8 cellular contexts compared by ENCODE assay signal in the genomic region with DNA sequence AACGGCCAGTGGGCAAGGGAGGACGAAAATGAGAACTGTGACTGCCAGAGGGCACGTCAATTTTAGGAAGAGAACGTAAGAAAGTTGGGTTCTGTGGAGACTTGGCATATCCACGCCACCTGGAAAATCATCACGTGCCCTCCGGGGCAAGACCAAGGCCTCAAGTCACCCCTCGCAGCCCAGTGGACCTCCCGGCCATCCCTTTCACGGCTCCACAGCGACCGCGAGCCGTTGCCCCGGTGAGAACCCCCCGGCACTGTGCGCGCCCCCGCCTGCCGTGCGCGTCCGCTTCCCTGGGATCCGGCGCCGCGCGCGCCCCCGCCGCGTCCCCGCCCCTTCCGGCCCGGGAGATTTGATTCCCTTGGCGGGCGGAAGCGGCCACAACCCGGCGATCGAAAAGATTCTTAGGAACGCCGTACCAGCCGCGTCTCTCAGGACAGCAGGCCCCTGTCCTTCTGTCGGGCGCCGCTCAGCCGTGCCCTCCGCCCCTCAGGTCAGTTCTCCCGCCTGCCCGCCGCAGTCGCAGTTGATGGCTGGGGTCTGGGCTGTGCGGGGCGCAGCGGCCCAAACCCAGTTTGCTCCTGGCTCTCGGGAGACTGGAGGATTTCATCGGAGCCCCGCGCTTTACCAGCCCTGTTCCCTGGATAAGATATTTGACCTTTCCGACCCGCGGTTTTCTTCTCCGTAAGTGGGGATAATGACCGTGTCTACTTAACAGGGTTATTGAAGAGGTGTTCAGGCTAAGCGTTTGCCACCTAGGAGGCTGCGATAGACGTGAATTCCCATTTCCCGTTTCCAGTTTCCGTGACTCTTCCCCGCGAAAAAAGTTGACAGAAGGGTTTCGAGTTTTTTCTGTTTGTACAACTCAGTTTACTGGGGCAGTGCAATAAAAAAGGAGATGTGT. TPM values are rescaled to one million over a fixed set of nuclear protein-coding genes. Genes with fewer than 3 reads are reported as not detected.
DNase-seq lines count a peak whose midpoint lies in the region; ATAC-seq and TF ChIP-seq lines count a peak whose summit lies in the region.

A gene (plus strand): TSS at position 381 of the 904 bp plus-strand sequence. CDS start 8,787 bp downstream, outside the sequence.

- peak within 1 kb of the TSS; percentile 92 for H3K4me3 ChIP-seq in AG04449 (ENCODE audit: low read depth, low read length)

- ATAC-seq in GM18861 (IDR thresholded peaks at IDR 0.05; ENCODE audit: unreplicated experiment): peak; percentile 61
- peak; percentile 79 for ATAC-seq in HG03175 (IDR thresholded peaks at IDR 0.05; ENCODE audit: unreplicated experiment)
- peak; percentile 99 for ATAC-seq in left lobe of liver

- CTCF ChIA-PET in AG04449 (lab: Yijun Ruan, JAX): interaction anchor here (0.6 kb wide), 1 partner anchor 123 kb away, joined by 4 read pairs; no protein-coding TSS in a partner anchor
- CTCF ChIA-PET in activated CD4-positive, alpha-beta T cell treated with anti-CD3 and anti-CD28 coated beads, Interleukin-2, amount 10 ng/mL, durations not matched to agents 7 days and 5 days (lab: Charles Lee): interaction anchor here (0.8 kb wide), 1 partner anchor 102 kb away, joined by 3 read pairs; no protein-coding TSS in a partner anchor

- DNase-seq in AG04449 (ENCODE audit: low read depth, low spot score) (no peak), NCI-H526 (lab: John Stamatoyannopoulos, UW) (peak; percentile 46 to 92), dedifferentiated amniotic fluid mesenchymal stem cell (ENCODE audit: extremely low spot score) (peak; percentile 49), left lobe of liver (ENCODE audit: low spot score) (peak; percentile 81)
- DNase-seq in activated CD4-positive, alpha-beta T cell treated with anti-CD3 and anti-CD28 coated beads, Interleukin-2, amount 10 ng/mL, durations not matched to agents 7 days and 5 days: peak; percentile 85
- DNase-seq in stimulated activated CD4-positive, alpha-beta T cell treated with anti-CD3 and anti-CD28 coated beads, Interleukin-1b, Interleukin-23, amount 100 ng/mL, for 48 hours: peak; percentile 82

- H3K27ac Mint-ChIP-seq in activated CD4-positive, alpha-beta T cell treated with anti-CD3 and anti-CD28 coated beads, Interleukin-2, amount 10 ng/mL, durations not matched to agents 7 days and 5 days: peak within 1 kb of the TSS; percentile 95

- H3K4me1 Mint-ChIP-seq in activated CD4-positive, alpha-beta T cell treated with anti-CD3 and anti-CD28 coated beads, Interleukin-2, amount 10 ng/mL, durations not matched to agents 7 days and 5 days: peaks cover 40% of the 10 kb centered on the region

- no peak for TF ChIP-seq CTCF in AG04449 (IDR thresholded peaks at IDR 0.05; ENCODE audit: insufficient read depth, low read length, missing control alignments)

- H3K9me3 Mint-ChIP-seq in activated CD4-positive, alpha-beta T cell treated with anti-CD3 and anti-CD28 coated beads, Interleukin-2, amount 10 ng/mL, durations not matched to agents 7 days and 5 days: no peaks in the 10 kb centered on the region

- POLR2A ChIA-PET in AG04449 (lab: Yijun Ruan, JAX): no interaction called here
- POLR2A ChIA-PET in activated CD4-positive, alpha-beta T cell treated with anti-CD3 and anti-CD28 coated beads, Interleukin-2, amount 10 ng/mL, durations not matched to agents 7 days and 5 days (lab: Charles Lee): no interaction called here

- H3K27me3 Mint-ChIP-seq in activated CD4-positive, alpha-beta T cell treated with anti-CD3 and anti-CD28 coated beads, Interleukin-2, amount 10 ng/mL, durations not matched to agents 7 days and 5 days: peaks cover 2% of the 10 kb centered on the region

- H3K36me3 Mint-ChIP-seq in activated CD4-positive, alpha-beta T cell treated with anti-CD3 and anti-CD28 coated beads, Interleukin-2, amount 10 ng/mL, durations not matched to agents 7 days and 5 days (ENCODE audit: low read depth): peaks cover 32% of the 10 kb centered on the region

- H3K4me3 Mint-ChIP-seq in activated CD4-positive, alpha-beta T cell treated with anti-CD3 and anti-CD28 coated beads, Interleukin-2, amount 10 ng/mL, durations not matched to agents 7 days and 5 days: peak within 1 kb of the TSS; percentile 98

RNA-seq across cellular contexts. Expression of the gene that starts here (rescaled TPM):
- total RNA-seq in activated CD4-positive, alpha-beta T cell treated with anti-CD3 and anti-CD28 coated beads, Interleukin-2, amount 10 ng/mL, durations not matched to agents 7 days and 5 days: 10 to 100 TPM; 66.0 to 74.5 TPM
- 0.23 TPM for total RNA-seq in left lobe of liver

Comparison
In these comparisons a context has a peak if more than half of its experiments do, and no peak if none do; other contexts are left out.
1. RNA of the gene that starts here (total RNA-seq): 66.0 to 74.5 TPM in activated CD4-positive, alpha-beta T cell treated with anti-CD3 and anti-CD28 coated beads, Interleukin-2, amount 10 ng/mL, durations not matched to agents 7 days and 5 days; 0.23 TPM in left lobe of liver (single experiment); every median in the first group is over 10 times any median in the second.
2. Peak in DNase-seq and ATAC-seq in left lobe of liver; RNA of the gene not detected or under 1 TPM.
3. Peak in every context shown above with its lines, with median percentiles within 50 percentile points of each other: ATAC-seq.